Comparison of ENCODE assay signal across 20 cellular contexts in the genomic region with DNA sequence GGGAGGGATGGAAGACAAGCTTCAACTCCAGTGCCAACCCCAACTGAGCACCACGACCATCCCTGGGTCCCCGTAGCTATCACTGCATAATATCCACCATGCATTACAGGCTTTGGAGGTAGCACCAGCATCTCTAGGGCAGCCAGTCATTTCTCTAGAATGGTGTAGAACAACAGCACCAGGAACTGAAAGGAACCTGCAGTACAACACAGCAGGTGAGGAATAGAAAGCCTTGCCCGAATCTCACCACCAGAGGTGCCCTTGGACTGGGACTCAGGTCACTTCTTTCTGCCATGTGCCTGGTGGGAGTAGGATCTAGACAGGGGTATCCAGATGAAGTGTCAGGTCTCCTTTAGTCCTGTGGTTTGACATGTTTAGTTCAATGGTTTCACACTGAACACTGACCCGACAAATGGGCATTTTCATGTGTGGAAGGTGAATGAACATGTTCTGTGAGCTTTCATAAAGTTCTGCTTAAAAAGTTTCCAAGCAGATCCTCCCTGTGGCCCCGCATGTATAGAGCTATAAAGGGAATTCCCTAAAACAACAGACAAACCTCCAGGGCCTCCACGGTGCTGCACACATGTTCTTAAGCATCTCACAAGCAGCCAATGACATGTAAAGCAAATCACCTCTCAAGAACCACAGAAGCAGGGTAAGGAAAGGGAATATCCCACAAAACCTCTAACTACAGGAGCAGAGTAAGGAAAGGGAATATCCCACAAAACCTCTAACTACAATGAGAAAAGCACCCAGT.
DNase-seq lines count a peak whose midpoint lies in the region; ATAC-seq and TF ChIP-seq lines count a peak whose summit lies in the region.
"Had no signal": no experiment of that assay in that cellular context is flagged by ENCODE, and none has a peak within 500 bp of the region (broad histone marks: within the 10 kb centered on the region; RNA-seq: fewer than 3 reads in every experiment).

No MANE protein-coding gene starts in this region.

- H3K4me3 ChIP-seq in PC-3 (ENCODE audit: low read length) (no peak overlapping the region), epithelial cell of proximal tubule (ENCODE audit: low read depth, low read length) (no peak overlapping the region)
- H3K4me3 ChIP-seq: GM23248, Peyer's patch had no signal

- H3K9ac ChIP-seq in PC-3 (ENCODE audit: low read length), result no peak overlapping the region
- H3K9ac ChIP-seq: GM23248 had no signal

- POLR2A ChIA-PET in PC-3 (lab: Charles Lee; ENCODE audit: unreplicated experiment), result no interaction called here

- intact Hi-C loops in PC-3 (cut with micrococcal nuclease), result no loop called here

- ATAC-seq in activated naive CD8-positive, alpha-beta T cell treated with anti-CD3 and anti-CD28 coated beads, Interleukin-2, amount 50 U/mL, for 24 hours, result peak; percentile 28
- ATAC-seq in PC-3, result no peak
- ATAC-seq in stimulated activated naive B cell treated with anti-CD40 and anti-IgM and Interleukin-4, amounts not matched to agents 10 μg/mL and 1 μg/mL and 100 μg/mL, for 72 hours (replicated peaks), result peak; percentile 66 to 76
- no peak for ATAC-seq in HG03095 (IDR thresholded peaks at IDR 0.05; ENCODE audit: unreplicated experiment)
- ATAC-seq: HCT116, Right ventricle myocardium inferior had no signal

- H3K79me2 ChIP-seq in PC-3 (ENCODE audit: low read length), result no peaks in the 10 kb centered on the region

- no TSS peak for BruUV-seq in PC-3 (replicated peaks; lab: Mats Ljungman, UMichigan)

- H3K4me1 ChIP-seq in PC-3 (ENCODE audit: insufficient read depth, low read length), result no peaks in the 10 kb centered on the region
- H3K4me1 ChIP-seq: Peyer's patch had no signal

- H3K4me1 Mint-ChIP-seq in activated naive CD8-positive, alpha-beta T cell treated with anti-CD3 and anti-CD28 coated beads, Interleukin-2, amount 50 U/mL, for 24 hours, result peaks cover 6% of the 10 kb centered on the region
- H3K4me1 Mint-ChIP-seq in activated naive CD8-positive, alpha-beta T cell treated with anti-CD3 and anti-CD28 coated beads for 36 hours, result no peaks in the 10 kb centered on the region
- peaks cover 45 to 74% of the 10 kb centered on the region in 2 donors for H3K4me1 Mint-ChIP-seq in stimulated activated naive B cell treated with anti-CD40 and anti-IgM and Interleukin-4, amounts not matched to agents 10 μg/mL and 1 μg/mL and 100 μg/mL, for 72 hours
- H3K4me1 Mint-ChIP-seq: CD4-positive, alpha-beta memory T cell had no signal

- no peaks in the 10 kb centered on the region for H3F3A ChIP-seq in PC-3 (ENCODE audit: low read length, unreplicated experiment)

- DNase-seq in activated naive CD8-positive, alpha-beta T cell treated with anti-CD3 and anti-CD28 coated beads, Interleukin-2, amount 50 U/mL, for 24 hours, result no peak
- DNase-seq in activated naive CD8-positive, alpha-beta T cell treated with anti-CD3 and anti-CD28 coated beads for 36 hours, result no peak
- DNase-seq in PC-3 (no peak), epithelial cell of proximal tubule (ENCODE audit: low read depth) (no peak), UCSD-AML1 (lab: John Stamatoyannopoulos, UW; ENCODE audit: unreplicated experiment) (no peak), T-helper 1 cell (no peak)
- peak; percentile 20 for DNase-seq in stimulated activated naive B cell treated with anti-CD40 and anti-IgM and Interleukin-4, amounts not matched to agents 10 μg/mL and 1 μg/mL and 100 μg/mL, for 72 hours
- DNase-seq: CD4-positive, alpha-beta memory T cell; DMS153; EL; GM23248; KG1; NCI-H1417; NCI-H187; NCI-H226; NCI-H524; Peyer's patch had no signal

- no peaks in the 10 kb centered on the region for H3K27me3 Mint-ChIP-seq in activated naive CD8-positive, alpha-beta T cell treated with anti-CD3 and anti-CD28 coated beads, Interleukin-2, amount 50 U/mL, for 24 hours
- H3K27me3 Mint-ChIP-seq in activated naive CD8-positive, alpha-beta T cell treated with anti-CD3 and anti-CD28 coated beads for 36 hours, result no peaks in the 10 kb centered on the region
- no peaks in the 10 kb centered on the region for H3K27me3 Mint-ChIP-seq in stimulated activated naive B cell treated with anti-CD40 and anti-IgM and Interleukin-4, amounts not matched to agents 10 μg/mL and 1 μg/mL and 100 μg/mL, for 72 hours
- H3K27me3 Mint-ChIP-seq: CD4-positive, alpha-beta memory T cell had no signal

- no peaks in the 10 kb centered on the region for H4K20me1 ChIP-seq in PC-3 (ENCODE audit: low read length)

- H2AFZ ChIP-seq in PC-3 (ENCODE audit: low read length), result no peak overlapping the region
- H2AFZ ChIP-seq: GM23248 had no signal

- CTCF ChIA-PET in PC-3 (lab: Charles Lee), result no interaction called here

- no peak overlapping the region for H3K4me2 ChIP-seq in PC-3 (ENCODE audit: low read length)

- TF ChIP-seq CTCF in PC-3 (conservative IDR thresholded peaks at IDR 0.05; ENCODE audit: low read depth, low read length) (peak; percentile 37), epithelial cell of proximal tubule (conservative IDR thresholded peaks at IDR 0.05; ENCODE audit: low read depth, low read length) (peak; percentile 5)

- H3K9me2 ChIP-seq in PC-3 (replicated peaks; ENCODE audit: low read length), result no peaks in the 10 kb centered on the region

- no peaks in the 10 kb centered on the region for H3K36me3 ChIP-seq in PC-3 (ENCODE audit: low read depth, low read length)
- H3K36me3 ChIP-seq: Peyer's patch had no signal

- no peak overlapping the region for H3K27ac ChIP-seq in PC-3 (ENCODE audit: low read length)
- H3K27ac ChIP-seq: GM23248, Peyer's patch had no signal

- no peak overlapping the region for H3K27ac Mint-ChIP-seq in activated naive CD8-positive, alpha-beta T cell treated with anti-CD3 and anti-CD28 coated beads, Interleukin-2, amount 50 U/mL, for 24 hours
- no peak overlapping the region for H3K27ac Mint-ChIP-seq in activated naive CD8-positive, alpha-beta T cell treated with anti-CD3 and anti-CD28 coated beads for 36 hours
- H3K27ac Mint-ChIP-seq in stimulated activated naive B cell treated with anti-CD40 and anti-IgM and Interleukin-4, amounts not matched to agents 10 μg/mL and 1 μg/mL and 100 μg/mL, for 72 hours, result peak overlapping the region; percentile 56
- H3K27ac Mint-ChIP-seq: CD4-positive, alpha-beta memory T cell had no signal

- no peaks in the 10 kb centered on the region for H3K9me3 Mint-ChIP-seq in activated naive CD8-positive, alpha-beta T cell treated with anti-CD3 and anti-CD28 coated beads, Interleukin-2, amount 50 U/mL, for 24 hours
- no peaks in the 10 kb centered on the region for H3K9me3 Mint-ChIP-seq in activated naive CD8-positive, alpha-beta T cell treated with anti-CD3 and anti-CD28 coated beads for 36 hours
- no peaks in the 10 kb centered on the region for H3K9me3 Mint-ChIP-seq in stimulated activated naive B cell treated with anti-CD40 and anti-IgM and Interleukin-4, amounts not matched to agents 10 μg/mL and 1 μg/mL and 100 μg/mL, for 72 hours

- peaks cover 4% of the 10 kb centered on the region for H3K36me3 Mint-ChIP-seq in activated naive CD8-positive, alpha-beta T cell treated with anti-CD3 and anti-CD28 coated beads, Interleukin-2, amount 50 U/mL, for 24 hours (ENCODE audit: low read depth)
- H3K36me3 Mint-ChIP-seq in activated naive CD8-positive, alpha-beta T cell treated with anti-CD3 and anti-CD28 coated beads for 36 hours, result no peaks in the 10 kb centered on the region
- peaks cover 38 to 72% of the 10 kb centered on the region in 2 donors for H3K36me3 Mint-ChIP-seq in stimulated activated naive B cell treated with anti-CD40 and anti-IgM and Interleukin-4, amounts not matched to agents 10 μg/mL and 1 μg/mL and 100 μg/mL, for 72 hours

- H3K4me3 Mint-ChIP-seq in activated naive CD8-positive, alpha-beta T cell treated with anti-CD3 and anti-CD28 coated beads, Interleukin-2, amount 50 U/mL, for 24 hours, result no peak overlapping the region
- no peak overlapping the region for H3K4me3 Mint-ChIP-seq in activated naive CD8-positive, alpha-beta T cell treated with anti-CD3 and anti-CD28 coated beads for 36 hours
- H3K4me3 Mint-ChIP-seq in stimulated activated naive B cell treated with anti-CD40 and anti-IgM and Interleukin-4, amounts not matched to agents 10 μg/mL and 1 μg/mL and 100 μg/mL, for 72 hours, result peak overlapping the region; percentile 50 to 53
- H3K4me3 Mint-ChIP-seq: CD4-positive, alpha-beta memory T cell had no signal

- no peaks in the 10 kb centered on the region for H3K9me3 ChIP-seq in PC-3 (ENCODE audit: low read length)
- H3K9me3 ChIP-seq: Peyer's patch had no signal

- H3K27me3 ChIP-seq in PC-3 (ENCODE audit: low read length), result no peaks in the 10 kb centered on the region
- H3K27me3 ChIP-seq: Peyer's patch had no signal

Comparison
In these comparisons a context has a peak if more than half of its experiments do, and no peak if none do; other contexts are left out.
1. ATAC-seq: peak in activated naive CD8-positive, alpha-beta T cell treated with anti-CD3 and anti-CD28 coated beads, Interleukin-2, amount 50 U/mL, for 24 hours (single experiment) and stimulated activated naive B cell treated with anti-CD40 and anti-IgM and Interleukin-4, amounts not matched to agents 10 μg/mL and 1 μg/mL and 100 μg/mL, for 72 hours (2 of 2); none in PC-3 (single experiment) and HG03095 (single experiment).
2. H3K4me3 Mint-ChIP-seq: peak in stimulated activated naive B cell treated with anti-CD40 and anti-IgM and Interleukin-4, amounts not matched to agents 10 μg/mL and 1 μg/mL and 100 μg/mL, for 72 hours (2 of 2); none in activated naive CD8-positive, alpha-beta T cell treated with anti-CD3 and anti-CD28 coated beads, Interleukin-2, amount 50 U/mL, for 24 hours (single experiment) and activated naive CD8-positive, alpha-beta T cell treated with anti-CD3 and anti-CD28 coated beads for 36 hours (single experiment).